Comparison of ENCODE assay signal across 36 cellular contexts in genomic region chr2:126050991-126051736, GRCh38.
"Had no signal": no experiment of that assay in that cellular context is flagged by ENCODE, and none has a peak within 500 bp of the region (broad histone marks: within the 10 kb centered on the region; RNA-seq: fewer than 3 reads in every experiment).

No MANE protein-coding gene starts in this region.

- H3K27me3 Mint-ChIP-seq: activated B cell treated with CpG ODN at 0.5 μM for 24 hours; activated CD4-positive, alpha-beta memory T cell treated with anti-CD3 and anti-CD28 coated beads for 36 hours; activated CD4-positive, alpha-beta T cell treated with anti-CD3 and anti-CD28 coated beads, Interleukin-2, amount 10 ng/mL, durations not matched to agents 24 days and 14 days; activated CD8-positive, alpha-beta T cell treated with anti-CD3 and anti-CD28 coated beads for 36 hours; activated naive CD4-positive, alpha-beta T cell treated with anti-CD3 and anti-CD28 coated beads, Interleukin-2, amount 10 ng/mL, durations not matched to agents 7 days and 5 days; activated naive CD4-positive, alpha-beta T cell treated with anti-CD3 and anti-CD28 coated beads, Interleukin-2, amount 50 U/mL, for 24 hours; activated naive CD8-positive, alpha-beta T cell; activated naive CD8-positive, alpha-beta T cell treated with anti-CD3 and anti-CD28 coated beads, Interleukin-2, amount 10 ng/mL, durations not matched to agents 7 days and 5 days; activated naive CD8-positive, alpha-beta T cell treated with anti-CD3 and anti-CD28 coated beads, Interleukin-2, amount 50 U/mL, for 24 hours; activated T-cell treated with anti-CD3 and anti-CD28 coated beads, Interleukin-2, amount 50 U/mL, for 24 hours; brain; central memory CD8-positive, alpha-beta T cell had no signal

- FAIRE-seq: bronchial epithelial cell, TTC549 had no signal

- H3K4me3 ChIP-seq: ascending aorta, cardiac muscle cell had no signal

- ATAC-seq: activated CD8-positive, alpha-beta T cell treated with anti-CD3 and anti-CD28 coated beads for 36 hours; activated naive CD8-positive, alpha-beta T cell treated with anti-CD3 and anti-CD28 coated beads, Interleukin-2, amount 50 U/mL, for 24 hours had no signal

- H3K27ac Mint-ChIP-seq: activated B cell treated with CpG ODN at 0.5 μM for 24 hours; activated CD4-positive, alpha-beta memory T cell treated with anti-CD3 and anti-CD28 coated beads for 36 hours; activated CD4-positive, alpha-beta T cell treated with anti-CD3 and anti-CD28 coated beads, Interleukin-2, amount 10 ng/mL, durations not matched to agents 24 days and 14 days; activated CD8-positive, alpha-beta T cell treated with anti-CD3 and anti-CD28 coated beads for 36 hours; activated naive CD4-positive, alpha-beta T cell treated with anti-CD3 and anti-CD28 coated beads, Interleukin-2, amount 10 ng/mL, durations not matched to agents 7 days and 5 days; activated naive CD4-positive, alpha-beta T cell treated with anti-CD3 and anti-CD28 coated beads, Interleukin-2, amount 50 U/mL, for 24 hours; activated naive CD8-positive, alpha-beta T cell; activated naive CD8-positive, alpha-beta T cell treated with anti-CD3 and anti-CD28 coated beads, Interleukin-2, amount 10 ng/mL, durations not matched to agents 7 days and 5 days; activated naive CD8-positive, alpha-beta T cell treated with anti-CD3 and anti-CD28 coated beads, Interleukin-2, amount 50 U/mL, for 24 hours; activated T-cell treated with anti-CD3 and anti-CD28 coated beads, Interleukin-2, amount 50 U/mL, for 24 hours; activated T-helper 2 cell treated with anti-CD3 and anti-CD28 coated beads, Interferon-gamma antibody, Interleukin-2, Interleukin-4, amounts not matched to agents 10 μg/mL and 5 μg/mL and 100 μg/mL, durations not matched to agents 14 hours and 24 hours and 36 hours; brain; T-helper 1 cell treated with Interleukin-12 subunit alpha and Interleukin-12 subunit beta and Interleukin-4 antibody, amounts not matched to agents 30 μg/mL and 1 μg/mL, for 36 hours; T-helper 2 cell treated with Interferon-gamma antibody and Interleukin-4, amounts not matched to agents 5 μg/mL and 100 μg/mL, for 36 hours had no signal

- H3K36me3 Mint-ChIP-seq: activated CD4-positive, alpha-beta memory T cell treated with anti-CD3 and anti-CD28 coated beads for 36 hours; activated naive CD4-positive, alpha-beta T cell treated with anti-CD3 and anti-CD28 coated beads, Interleukin-2, amount 10 ng/mL, durations not matched to agents 7 days and 5 days; activated naive CD8-positive, alpha-beta T cell; activated naive CD8-positive, alpha-beta T cell treated with anti-CD3 and anti-CD28 coated beads, Interleukin-2, amount 10 ng/mL, durations not matched to agents 7 days and 5 days; brain had no signal

- H3K4me3 Mint-ChIP-seq: activated B cell treated with CpG ODN at 0.5 μM for 24 hours; activated CD4-positive, alpha-beta memory T cell treated with anti-CD3 and anti-CD28 coated beads for 36 hours; activated CD4-positive, alpha-beta T cell treated with anti-CD3 and anti-CD28 coated beads, Interleukin-2, amount 10 ng/mL, durations not matched to agents 24 days and 14 days; activated CD8-positive, alpha-beta T cell treated with anti-CD3 and anti-CD28 coated beads for 36 hours; activated naive CD4-positive, alpha-beta T cell treated with anti-CD3 and anti-CD28 coated beads, Interleukin-2, amount 10 ng/mL, durations not matched to agents 7 days and 5 days; activated naive CD4-positive, alpha-beta T cell treated with anti-CD3 and anti-CD28 coated beads, Interleukin-2, amount 50 U/mL, for 24 hours; activated naive CD8-positive, alpha-beta T cell; activated naive CD8-positive, alpha-beta T cell treated with anti-CD3 and anti-CD28 coated beads, Interleukin-2, amount 10 ng/mL, durations not matched to agents 7 days and 5 days; activated naive CD8-positive, alpha-beta T cell treated with anti-CD3 and anti-CD28 coated beads, Interleukin-2, amount 50 U/mL, for 24 hours; activated T-cell treated with anti-CD3 and anti-CD28 coated beads, Interleukin-2, amount 50 U/mL, for 24 hours; brain; central memory CD8-positive, alpha-beta T cell; T-helper 1 cell treated with Interleukin-12 subunit alpha and Interleukin-12 subunit beta and Interleukin-4 antibody, amounts not matched to agents 30 μg/mL and 1 μg/mL, for 36 hours; T-helper 2 cell treated with Interferon-gamma antibody and Interleukin-4, amounts not matched to agents 5 μg/mL and 100 μg/mL, for 36 hours had no signal

- H3K4me1 ChIP-seq: ascending aorta had no signal

- H3K27ac ChIP-seq: ascending aorta, cardiac muscle cell, VCaP had no signal

- DNase-seq: activated B cell treated with CpG ODN at 0.5 μM for 24 hours; activated CD4-positive, alpha-beta memory T cell treated with anti-CD3 and anti-CD28 coated beads for 36 hours; activated CD4-positive, alpha-beta T cell treated with anti-CD3 and anti-CD28 coated beads for 4 hours; activated CD4-positive, alpha-beta T cell treated with anti-CD3 and anti-CD28 coated beads, Interleukin-2, amount 10 ng/mL, durations not matched to agents 24 days and 14 days; activated CD4-positive, alpha-beta T cell treated with anti-CD3 and anti-CD28 coated beads, Interleukin-2, amount 50 U/mL, for 1 hour; activated CD4-positive, alpha-beta T cell treated with anti-CD3 and anti-CD28 coated beads, Interleukin-2, amount 50 U/mL, for 4 hours; activated CD4-positive, CD25-positive, alpha-beta regulatory T cell treated with anti-CD3 and anti-CD28 coated beads, Interleukin-2, amount 50 U/mL, for 72 hours; activated CD8-positive, alpha-beta memory T cell treated with anti-CD3 and anti-CD28 coated beads, Interleukin-2, amount 50 U/mL, for 4 hours; activated CD8-positive, alpha-beta T cell treated with anti-CD3 and anti-CD28 coated beads for 36 hours; activated effector memory CD4-positive, alpha-beta T cell treated with Interleukin-2 at 50 U/mL for 16 hours; activated gamma-delta T cell; activated naive CD4-positive, alpha-beta T cell treated with anti-CD3 and anti-CD28 coated beads, Interleukin-2, amount 10 ng/mL, durations not matched to agents 7 days and 5 days; activated naive CD4-positive, alpha-beta T cell treated with Interleukin-2 at 50 U/mL for 16 hours; activated naive CD8-positive, alpha-beta T cell treated with anti-CD3 and anti-CD28 coated beads, Interleukin-2, amount 10 ng/mL, durations not matched to agents 7 days and 5 days; activated naive CD8-positive, alpha-beta T cell treated with anti-CD3 and anti-CD28 coated beads, Interleukin-2, amount 50 U/mL, for 24 hours; activated T-cell treated with anti-CD3 and anti-CD28 coated beads, Interleukin-2, amount 50 U/mL, for 24 hours; activated T-cell treated with anti-CD3 and anti-CD28 coated beads, Interleukin-2, amount 50 U/mL, for 48 hours; amygdala; anterior cingulate cortex; caudate nucleus; cerebellar nuclear complex; T-helper 1 cell; T-helper 2 cell; T-helper 9 cell had no signal

- H3K27me3 ChIP-seq: ascending aorta, cardiac muscle cell had no signal

- H3K4me1 Mint-ChIP-seq: activated B cell treated with CpG ODN at 0.5 μM for 24 hours; activated CD4-positive, alpha-beta T cell treated with anti-CD3 and anti-CD28 coated beads, Interleukin-2, amount 10 ng/mL, durations not matched to agents 24 days and 14 days; activated naive CD4-positive, alpha-beta T cell treated with anti-CD3 and anti-CD28 coated beads, Interleukin-2, amount 10 ng/mL, durations not matched to agents 7 days and 5 days; activated naive CD4-positive, alpha-beta T cell treated with anti-CD3 and anti-CD28 coated beads, Interleukin-2, amount 50 U/mL, for 24 hours; activated naive CD8-positive, alpha-beta T cell treated with anti-CD3 and anti-CD28 coated beads, Interleukin-2, amount 10 ng/mL, durations not matched to agents 7 days and 5 days; activated naive CD8-positive, alpha-beta T cell treated with anti-CD3 and anti-CD28 coated beads, Interleukin-2, amount 50 U/mL, for 24 hours; brain; central memory CD8-positive, alpha-beta T cell had no signal

- H3K36me3 ChIP-seq: ascending aorta, cardiac muscle cell had no signal

- H3K9me3 Mint-ChIP-seq: activated CD4-positive, alpha-beta T cell treated with anti-CD3 and anti-CD28 coated beads, Interleukin-2, amount 10 ng/mL, durations not matched to agents 24 days and 14 days had no signal
